ENCODE assay signal across 13 cellular contexts in genomic region chr13:28753946-28754345, GRCh38. TPM values are rescaled to one million over a fixed set of nuclear protein-coding genes. Genes with fewer than 3 reads are reported as not detected.
A peak's percentile ranks its signal among the peaks of the same experiment; 100 is the strongest.
DNase-seq lines count a peak whose midpoint lies in the region; ATAC-seq, FAIRE-seq and TF ChIP-seq lines count a peak whose summit lies in the region.
"Had no signal": no experiment of that assay in that cellular context is flagged by ENCODE, and none has a peak within 500 bp of the region (broad histone marks: within the 10 kb centered on the region; RNA-seq: fewer than 3 reads in every experiment).

No MANE protein-coding gene starts in this region.

- no peaks in the 10 kb centered on the region for H3K36me3 ChIP-seq in right lobe of liver
- H3K36me3 ChIP-seq in HepG2 (replicated peaks in 1 of 2; ENCODE audit: control insufficient read depth in 1 of 2, insufficient read depth in 2 of 2, low read length in 2 of 2), result no peaks in the 10 kb centered on the region
- no peaks in the 10 kb centered on the region for H3K36me3 ChIP-seq in colonic mucosa
- H3K36me3 ChIP-seq: WERI-Rb-1 had no signal

- no peak overlapping the region for H3K9ac ChIP-seq in HepG2 (ENCODE audit: insufficient read depth, low read depth, low read length)
- no peak overlapping the region for H3K9ac ChIP-seq in colonic mucosa (ENCODE audit: low read depth in 2 of 2, low read length in 2 of 2)

- H3K27me3 ChIP-seq in right lobe of liver (no peaks in the 10 kb centered on the region), HepG2 (ENCODE audit: control insufficient read depth in 1 of 2, insufficient read depth in 2 of 2, low read length in 2 of 2) (no peaks in the 10 kb centered on the region; a peak in 1 of 5 replicates), colonic mucosa (no peaks in the 10 kb centered on the region)

- peaks cover 42% of the 10 kb centered on the region for H3K4me1 Mint-ChIP-seq in mesothelial cell of epicardium

- CTCF ChIA-PET in HepG2 (lab: Yijun Ruan, JAX; ENCODE audit: low intra/inter-chr PET ratio, low total read pairs), result no interaction called here

- POLR2A ChIA-PET in HepG2 (lab: Yijun Ruan, JAX), result no interaction called here

- DNase-seq in right lobe of liver, result no peak
- no peak for DNase-seq in HepG2 (ENCODE audit: low spot score)
- DNase-seq in colonic mucosa, result no peak
- no peak for DNase-seq in mesothelial cell of epicardium (ENCODE audit: low spot score in 2 of 2, unreplicated experiment in 2 of 2)
- DNase-seq in activated gamma-delta T cell treated with Interleukin-2 at 50 U/mL for 16 hours, result no peak
- no peak for DNase-seq in germinal center (ENCODE audit: low spot score)
- no peak for DNase-seq in GM13976 (ENCODE audit: low spot score)
- DNase-seq: activated T-cell treated with anti-CD3 and anti-CD28 coated beads, Interleukin-2, amount 50 U/mL, for 48 hours; cerebellar nuclear complex; WERI-Rb-1 had no signal

- H3K36me3 Mint-ChIP-seq in mesothelial cell of epicardium, result peaks cover 12% of the 10 kb centered on the region

- H3K9me3 Mint-ChIP-seq in mesothelial cell of epicardium, result peaks cover 33% of the 10 kb centered on the region

- no peak overlapping the region for H3K4me2 ChIP-seq in HepG2 (ENCODE audit: low read depth, low read length)

- H3K27ac ChIP-seq in right lobe of liver (peak overlapping the region in 2 of 3 donors; percentile 26 to 58), HepG2 (ENCODE audit: extremely low read length, insufficient read depth, low read length) (no peak overlapping the region), colonic mucosa (peak overlapping the region; percentile 34)
- H3K27ac ChIP-seq: WERI-Rb-1 had no signal

- in situ Hi-C loops in HepG2 (cut with HindIII; ENCODE audit: extremely low pct_ligation_motif_present, low pct_unique_long_range_greater_than_20kb), result no loop called here
- in situ Hi-C loops in GM13976 (cut with MboI; ENCODE audit: low sequenced_read_pairs, unreplicated experiment), result no loop called here

- no peak for TF ChIP-seq CTCF in right lobe of liver (IDR thresholded peaks at IDR 0.05)
- no peak for TF ChIP-seq CTCF in HepG2 (CRISPR knock-in tag; IDR thresholded peaks at IDR 0.05)
- TF ChIP-seq CTCF in colonic mucosa (IDR thresholded peaks at IDR 0.05), result no peak
- no peak for TF ChIP-seq CTCF in mesothelial cell of epicardium (IDR thresholded peaks at IDR 0.05; ENCODE audit: unreplicated experiment)
- TF ChIP-seq CTCF in GM13976 (IDR thresholded peaks at IDR 0.05; ENCODE audit: borderline replicate concordance, control extremely low read depth, extremely low read depth, insufficient read depth, missing control alignments), result no peak

- TF ChIP-seq POLR2A in right lobe of liver (IDR thresholded peaks at IDR 0.05) (no peak), HepG2 (IDR thresholded peaks at IDR 0.05; ENCODE audit: insufficient read depth in 1 of 2, low read depth in 2 of 2, low read length in 2 of 2) (no peak)

- intact Hi-C loops in right lobe of liver (cut with DNase I) (no loop called here), HepG2 (cut with micrococcal nuclease; ENCODE audit: unreplicated experiment) (loop anchor here (2.0 kb wide), 1 partner anchor 21 kb away; no protein-coding TSS in a partner anchor), colonic mucosa (cut with DNase I) (no loop called here)

- TF ChIP-seq EP300 in HepG2 (IDR thresholded peaks at IDR 0.05; ENCODE audit: low read depth in 2 of 2, low read length in 2 of 2), result no peak
- no peak for TF ChIP-seq EP300 in HepG2 (CRISPR knock-in tag; IDR thresholded peaks at IDR 0.05; ENCODE audit: borderline replicate concordance)

- peaks cover 0 to 32% (median 5%) of the 10 kb centered on the region in 4 donors for H3K4me1 ChIP-seq in right lobe of liver
- H3K4me1 ChIP-seq in HepG2 (ENCODE audit: insufficient read depth, low read length), result no peaks in the 10 kb centered on the region
- no peaks in the 10 kb centered on the region for H3K4me1 ChIP-seq in colonic mucosa

- TF ChIP-seq RAD21 in HepG2 (CRISPR knock-in tag; IDR thresholded peaks at IDR 0.05), result no peak

- peak overlapping the region; percentile 99 for H3K27ac Mint-ChIP-seq in mesothelial cell of epicardium
- H3K27ac Mint-ChIP-seq: memory B cell had no signal

- ATAC-seq in right lobe of liver, result no peak
- no peak for ATAC-seq in HepG2
- no peak for ATAC-seq in esophagus mucosa

- H3K4me3 ChIP-seq in right lobe of liver (no peak overlapping the region), HepG2 (replicated peaks in 1 of 3; ENCODE audit: insufficient read depth in 1 of 3, low read depth in 2 of 3, low read length in 3 of 3) (no peak overlapping the region), colonic mucosa (no peak overlapping the region)

- H3K79me2 ChIP-seq in HepG2 (ENCODE audit: insufficient read depth, low read length), result no peaks in the 10 kb centered on the region

- no peak overlapping the region for H2AFZ ChIP-seq in HepG2 (ENCODE audit: low read length)

- no peaks in the 10 kb centered on the region for H4K20me1 ChIP-seq in HepG2 (ENCODE audit: insufficient read depth, low read length)

- H3K9me3 ChIP-seq in right lobe of liver, result peaks cover 0 to 5% (median 1%) of the 10 kb centered on the region in 4 donors
- peaks cover 13% of the 10 kb centered on the region for H3K9me3 ChIP-seq in HepG2 (ENCODE audit: low read length)
- H3K9me3 ChIP-seq in colonic mucosa, result no peaks in the 10 kb centered on the region

- H3K4me3 Mint-ChIP-seq in mesothelial cell of epicardium, result no peak overlapping the region

- WGBS in right lobe of liver (ENCODE audit: insufficient coverage, low coverage, low lambda C conversion rate, missing lambda C conversion rate), result 86% methylated on average over 3 of the region's 3 CpGs
- WGBS in HepG2 (ENCODE audit: low lambda C conversion rate), result 81% methylated on average over 3 of the region's 3 CpGs

- no TSS peak for BruUV-seq in HepG2 (replicated peaks; lab: Mats Ljungman, UMichigan)

- no peaks in the 10 kb centered on the region for H3K27me3 Mint-ChIP-seq in mesothelial cell of epicardium (ENCODE audit: low read depth)

- FAIRE-seq in HepG2 (lab: Jason Lieb, UNC), result no peak
- FAIRE-seq: urothelium cell line had no signal

TF ChIP-seq in HepG2, 621 proteins besides CTCF, POLR2A, EP300 and RAD21:
- TF ChIP-seq ZNF776 (CRISPR knock-in tag; IDR thresholded peaks at IDR 0.05) (no peak), KLF16 (CRISPR knock-in tag; IDR thresholded peaks at IDR 0.05) (no peak), ZNF879 (CRISPR knock-in tag; IDR thresholded peaks at IDR 0.05) (no peak), FOSL2 (CRISPR knock-in tag; IDR thresholded peaks at IDR 0.05) (no peak), CHD4 (IDR thresholded peaks at IDR 0.05; ENCODE audit: borderline replicate concordance, low read length) (no peak), GFI1 (CRISPR knock-in tag; IDR thresholded peaks at IDR 0.05; ENCODE audit: borderline replicate concordance) (no peak), TAF1 (CRISPR knock-in tag; IDR thresholded peaks at IDR 0.05) (no peak), HNRNPUL1 (IDR thresholded peaks at IDR 0.05; ENCODE audit: low read depth, low read length) (no peak), ZBTB37 (CRISPR knock-in tag; IDR thresholded peaks at IDR 0.05) (no peak), SMAD3 (CRISPR knock-in tag; IDR thresholded peaks at IDR 0.05) (no peak), ZNF761 (CRISPR knock-in tag; conservative IDR thresholded peaks at IDR 0.05) (no peak), PAF1 (CRISPR knock-in tag; IDR thresholded peaks at IDR 0.05) (no peak), ZNF160 (CRISPR knock-in tag; IDR thresholded peaks at IDR 0.05) (no peak), ZNF333 (CRISPR knock-in tag; IDR thresholded peaks at IDR 0.05; ENCODE audit: borderline replicate concordance) (no peak), NKX3-1 (CRISPR knock-in tag; IDR thresholded peaks at IDR 0.05) (no peak)

RNA-seq across cellular contexts. Expression of gene SLC46A3, which starts 35.2 kb away (rescaled TPM):
- total RNA-seq in right lobe of liver, result 10 to 100 TPM; 33.9 to 60.9 (median 43.0) TPM
- total RNA-seq in HepG2 (2016; rRNA removed; fragmentation: Illumina TruSeq; extraction: Trizol), result not detected in 2 replicates
- total RNA-seq in HepG2 (2016; cell fraction: cytosol; rRNA removed; fragmentation: Illumina TruSeq; extraction: Trizol; ENCODE audit: low read depth), result not detected in 2 replicates
- total RNA-seq in HepG2 (2016; cell fraction: insoluble cytoplasmic fraction; rRNA removed; fragmentation: Illumina TruSeq; extraction: Trizol), result not detected in 2 replicates
- total RNA-seq in HepG2 (2016; cell fraction: membrane; rRNA removed; fragmentation: Illumina TruSeq; extraction: Trizol), result not detected in 2 replicates
- total RNA-seq in HepG2 (2016; cell fraction: nucleus; rRNA removed; fragmentation: Illumina TruSeq; extraction: Trizol), result not detected in 2 replicates
- polyA plus RNA-seq in HepG2 (2011; rRNA removed), result not detected in 2 replicates
- not detected in 2 replicates for polyA plus RNA-seq in HepG2 (2011; cell fraction: cytosol; rRNA removed)
- polyA plus RNA-seq in HepG2 (2011; cell fraction: nucleus; rRNA removed), result not detected in 2 replicates
- polyA plus RNA-seq in HepG2 (2012), result not detected in 2 replicates
- polyA plus RNA-seq in HepG2 (2016; cell fraction: cytosol; fragmentation: Illumina TruSeq; extraction: Trizol; ENCODE audit: low read depth), result not detected in 2 replicates
- polyA plus RNA-seq in HepG2 (2016; cell fraction: insoluble cytoplasmic fraction; fragmentation: Illumina TruSeq; extraction: Trizol; ENCODE audit: low read depth), result not detected in 2 replicates
- not detected in 2 replicates for polyA plus RNA-seq in HepG2 (2016; cell fraction: membrane; fragmentation: Illumina TruSeq; extraction: Trizol; ENCODE audit: low read depth)
- not detected in 2 replicates for polyA plus RNA-seq in HepG2 (2016; cell fraction: nucleus; fragmentation: Illumina TruSeq; extraction: Trizol; ENCODE audit: insufficient read depth, low read depth)
- not detected in 2 replicates for polyA minus RNA-seq in HepG2 (2011; rRNA and poly(A)+ RNA removed; ENCODE audit: low replicate concordance)
- polyA minus RNA-seq in HepG2 (2011; cell fraction: cytosol; rRNA and poly(A)+ RNA removed), result not detected in 2 replicates
- not detected in 2 replicates for polyA minus RNA-seq in HepG2 (2011; cell fraction: nucleus; rRNA and poly(A)+ RNA removed)
- 10 to 100 TPM; 30.5 to 45.8 TPM for total RNA-seq in colonic mucosa
- 5.8 to 6.4 TPM (median 6.1 TPM) in 3 replicates for total RNA-seq in mesothelial cell of epicardium
- total RNA-seq in esophagus mucosa, result 0.84 TPM
